38 cellular contexts compared by ENCODE assay signal in the genomic region with DNA sequence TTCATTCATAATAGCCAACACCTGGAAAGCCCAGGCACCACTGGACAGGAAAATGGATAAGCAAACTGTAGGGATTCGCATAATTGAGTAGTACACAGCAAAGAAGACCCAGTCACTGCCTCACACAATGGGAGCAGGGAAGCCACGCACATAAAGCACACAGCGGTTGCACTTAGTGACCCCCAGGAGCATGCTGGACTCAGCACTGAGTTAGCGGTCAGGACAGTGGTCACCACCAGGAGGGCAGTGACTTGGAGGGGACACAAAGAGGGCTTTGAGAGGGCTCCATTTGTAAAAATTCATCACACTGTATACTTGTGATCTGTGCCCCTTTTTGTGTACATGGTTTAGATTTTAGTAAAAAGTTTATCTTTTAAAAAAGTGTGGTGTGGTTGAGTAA. TPM values are rescaled to one million over a fixed set of nuclear protein-coding genes. Genes with fewer than 3 reads are reported as not detected.
"Had no signal": no experiment of that assay in that cellular context is flagged by ENCODE, and none has a peak within 500 bp of the region (broad histone marks: within the 10 kb centered on the region; RNA-seq: fewer than 3 reads in every experiment).

No MANE protein-coding gene starts in this region.

- H3K4me1 Mint-ChIP-seq: activated B cell treated with CpG ODN at 0.5 μM for 24 hours; activated CD4-positive, alpha-beta T cell treated with anti-CD3 and anti-CD28 coated beads, Interleukin-2, amount 10 ng/mL, durations not matched to agents 24 days and 14 days; activated naive CD8-positive, alpha-beta T cell treated with anti-CD3 and anti-CD28 coated beads for 36 hours; activated T-helper 17 cell treated with anti-CD3 and anti-CD28 coated beads, Interleukin-2, amount 50 U/mL, for 72 hours had no signal

- H3K27ac ChIP-seq: adrenal gland, body of pancreas, brain microvascular endothelial cell, breast epithelium, VCaP had no signal

- H3K36me3 ChIP-seq: adrenal gland, brain microvascular endothelial cell, breast epithelium had no signal

- H3K27me3 Mint-ChIP-seq: activated B cell treated with CpG ODN at 0.5 μM for 24 hours; activated CD4-positive, alpha-beta memory T cell treated with anti-CD3 and anti-CD28 coated beads for 36 hours; activated CD4-positive, alpha-beta T cell treated with anti-CD3 and anti-CD28 coated beads, Interleukin-2, amount 10 ng/mL, durations not matched to agents 24 days and 14 days; activated CD8-positive, alpha-beta T cell treated with anti-CD3 and anti-CD28 coated beads for 36 hours; activated naive CD8-positive, alpha-beta T cell treated with anti-CD3 and anti-CD28 coated beads for 36 hours; activated T-helper 17 cell treated with anti-CD3 and anti-CD28 coated beads, Interleukin-2, amount 50 U/mL, for 72 hours had no signal

- H3K27me3 ChIP-seq: adrenal gland, body of pancreas, brain microvascular endothelial cell had no signal

- H3K4me3 ChIP-seq: adrenal gland, body of pancreas, breast epithelium had no signal

- H3K4me1 ChIP-seq: adrenal gland, body of pancreas, breast epithelium had no signal

- H3K9me3 ChIP-seq: adrenal gland, body of pancreas had no signal

- H3K36me3 Mint-ChIP-seq: activated CD4-positive, alpha-beta memory T cell treated with anti-CD3 and anti-CD28 coated beads for 36 hours; activated naive CD4-positive, alpha-beta T cell treated with anti-CD3 and anti-CD28 coated beads, Interleukin-2, amount 50 U/mL, for 72 hours; activated naive CD8-positive, alpha-beta T cell treated with anti-CD3 and anti-CD28 coated beads for 36 hours had no signal

- ATAC-seq: activated CD8-positive, alpha-beta T cell treated with anti-CD3 and anti-CD28 coated beads for 36 hours; activated naive CD4-positive, alpha-beta T cell treated with anti-CD3 and anti-CD28 coated beads, Interleukin-2, amount 50 U/mL, for 72 hours; activated T-cell treated with anti-CD3 and anti-CD28 coated beads, Interleukin-2, amount 50 U/mL, for 4 hours; activated T-cell treated with anti-CD3 and anti-CD28 coated beads, Interleukin-2, amount 50 U/mL, for 72 hours; activated T-helper 17 cell treated with anti-CD3 and anti-CD28 coated beads, Interleukin-2, amount 50 U/mL, for 72 hours; body of pancreas had no signal

- DNase-seq: activated B cell treated with CpG ODN at 0.5 μM for 24 hours; activated CD4-positive, alpha-beta memory T cell treated with anti-CD3 and anti-CD28 coated beads for 36 hours; activated CD4-positive, alpha-beta T cell treated with anti-CD3 and anti-CD28 coated beads for 4 hours; activated CD4-positive, alpha-beta T cell treated with anti-CD3 and anti-CD28 coated beads, Interleukin-2, amount 10 ng/mL, durations not matched to agents 24 days and 14 days; activated CD4-positive, alpha-beta T cell treated with anti-CD3 and anti-CD28 coated beads, Interleukin-2, amount 50 U/mL, for 1 hour; activated CD4-positive, alpha-beta T cell treated with anti-CD3 and anti-CD28 coated beads, Interleukin-2, amount 50 U/mL, for 4 hours; activated CD4-positive, CD25-positive, alpha-beta regulatory T cell treated with anti-CD3 and anti-CD28 coated beads, Interleukin-2, amount 50 U/mL, for 72 hours; activated CD8-positive, alpha-beta memory T cell treated with anti-CD3 and anti-CD28 coated beads, Interleukin-2, amount 50 U/mL, for 4 hours; activated CD8-positive, alpha-beta T cell treated with anti-CD3 and anti-CD28 coated beads for 36 hours; activated effector memory CD4-positive, alpha-beta T cell treated with anti-CD3 and anti-CD28 coated beads, Interleukin-2, amount 50 U/mL, for 16 hours; activated gamma-delta T cell treated with Interleukin-2 at 50 U/mL for 16 hours; activated naive CD4-positive, alpha-beta T cell; activated naive CD4-positive, alpha-beta T cell treated with anti-CD3 and anti-CD28 coated beads for 36 hours; activated naive CD4-positive, alpha-beta T cell treated with anti-CD3 and anti-CD28 coated beads, Interleukin-2, amount 50 U/mL, for 16 hours; activated naive CD8-positive, alpha-beta T cell treated with anti-CD3 and anti-CD28 coated beads for 36 hours; activated T-cell treated with anti-CD3 and anti-CD28 coated beads for 4 hours; activated T-cell treated with anti-CD3 and anti-CD28 coated beads, Interleukin-2, amount 50 U/mL, for 1 hour; activated T-cell treated with anti-CD3 and anti-CD28 coated beads, Interleukin-2, amount 50 U/mL, for 4 hours; activated T-cell treated with anti-CD3 and anti-CD28 coated beads, Interleukin-2, amount 50 U/mL, for 72 hours; adrenal gland; amniotic stem cell; aorta; body of pancreas; brain microvascular endothelial cell; central memory CD4-positive, alpha-beta T cell; T-helper 1 cell; T-helper 2 cell; T-helper 9 cell had no signal

- H3K27ac Mint-ChIP-seq: activated B cell treated with CpG ODN at 0.5 μM for 24 hours; activated CD4-positive, alpha-beta memory T cell treated with anti-CD3 and anti-CD28 coated beads for 36 hours; activated CD4-positive, alpha-beta T cell treated with anti-CD3 and anti-CD28 coated beads, Interleukin-2, amount 10 ng/mL, durations not matched to agents 24 days and 14 days; activated CD8-positive, alpha-beta T cell treated with anti-CD3 and anti-CD28 coated beads for 36 hours; activated naive CD4-positive, alpha-beta T cell treated with anti-CD3 and anti-CD28 coated beads for 36 hours; activated naive CD4-positive, alpha-beta T cell treated with anti-CD3 and anti-CD28 coated beads, Interleukin-2, amount 50 U/mL, for 72 hours; activated naive CD8-positive, alpha-beta T cell treated with anti-CD3 and anti-CD28 coated beads for 36 hours; activated T-cell treated with anti-CD3 and anti-CD28 coated beads, Interleukin-2, amount 50 U/mL, for 72 hours; activated T-helper 1 cell treated with anti-CD3 and anti-CD28 coated beads, Interleukin-12 subunit alpha, Interleukin-12 subunit beta, Interleukin-2, Interleukin-4 antibody, amounts not matched to agents 30 ng/mL and 10 ng/mL and 1 ng/mL, durations not matched to agents 14 hours and 24 hours and 36 hours; activated T-helper 17 cell treated with anti-CD3 and anti-CD28 coated beads, Interleukin-2, amount 50 U/mL, for 72 hours; T-helper 1 cell treated with Interleukin-12 subunit alpha and Interleukin-12 subunit beta and Interleukin-4 antibody, amounts not matched to agents 30 μg/mL and 1 μg/mL, for 36 hours; T-helper 2 cell treated with Interferon-gamma antibody and Interleukin-4, amounts not matched to agents 5 μg/mL and 100 μg/mL, for 36 hours had no signal

- H3K4me3 Mint-ChIP-seq: activated B cell treated with CpG ODN at 0.5 μM for 24 hours; activated CD4-positive, alpha-beta memory T cell treated with anti-CD3 and anti-CD28 coated beads for 36 hours; activated CD4-positive, alpha-beta T cell treated with anti-CD3 and anti-CD28 coated beads, Interleukin-2, amount 10 ng/mL, durations not matched to agents 24 days and 14 days; activated CD8-positive, alpha-beta T cell treated with anti-CD3 and anti-CD28 coated beads for 36 hours; activated naive CD4-positive, alpha-beta T cell treated with anti-CD3 and anti-CD28 coated beads for 36 hours; activated naive CD8-positive, alpha-beta T cell treated with anti-CD3 and anti-CD28 coated beads for 36 hours; activated T-cell treated with anti-CD3 and anti-CD28 coated beads, Interleukin-2, amount 50 U/mL, for 4 hours; activated T-cell treated with anti-CD3 and anti-CD28 coated beads, Interleukin-2, amount 50 U/mL, for 72 hours; activated T-helper 1 cell treated with anti-CD3 and anti-CD28 coated beads, Interleukin-12 subunit alpha, Interleukin-12 subunit beta, Interleukin-2, Interleukin-4 antibody, amounts not matched to agents 30 ng/mL and 10 ng/mL and 1 ng/mL, durations not matched to agents 14 hours and 24 hours and 36 hours; activated T-helper 17 cell treated with anti-CD3 and anti-CD28 coated beads, Interleukin-2, amount 50 U/mL, for 72 hours; T-helper 1 cell treated with Interleukin-12 subunit alpha and Interleukin-12 subunit beta and Interleukin-4 antibody, amounts not matched to agents 30 μg/mL and 1 μg/mL, for 36 hours; T-helper 2 cell treated with Interferon-gamma antibody and Interleukin-4, amounts not matched to agents 5 μg/mL and 100 μg/mL, for 36 hours had no signal

- H3K9me3 Mint-ChIP-seq: activated CD4-positive, alpha-beta T cell treated with anti-CD3 and anti-CD28 coated beads, Interleukin-2, amount 10 ng/mL, durations not matched to agents 24 days and 14 days; activated naive CD4-positive, alpha-beta T cell treated with anti-CD3 and anti-CD28 coated beads, Interleukin-2, amount 50 U/mL, for 72 hours; activated T-cell treated with anti-CD3 and anti-CD28 coated beads, Interleukin-2, amount 50 U/mL, for 72 hours; activated T-helper 17 cell treated with anti-CD3 and anti-CD28 coated beads, Interleukin-2, amount 50 U/mL, for 72 hours had no signal

RNA-seq across cellular contexts. Expression of a gene that starts 2.4 kb away (rescaled TPM):
- total RNA-seq: activated B cell treated with CpG ODN at 0.5 μM for 24 hours; activated CD4-positive, alpha-beta memory T cell treated with anti-CD3 and anti-CD28 coated beads for 36 hours; activated CD4-positive, alpha-beta T cell treated with anti-CD3 and anti-CD28 coated beads, Interleukin-2, amount 10 ng/mL, durations not matched to agents 24 days and 14 days; activated CD8-positive, alpha-beta memory T cell treated with anti-CD3 and anti-CD28 coated beads for 36 hours; activated CD8-positive, alpha-beta T cell treated with anti-CD3 and anti-CD28 coated beads for 36 hours; activated naive CD4-positive, alpha-beta T cell treated with anti-CD3 and anti-CD28 coated beads for 36 hours; activated naive CD4-positive, alpha-beta T cell treated with anti-CD3 and anti-CD28 coated beads, Interleukin-2, amount 50 U/mL, for 72 hours; activated naive CD8-positive, alpha-beta T cell treated with anti-CD3 and anti-CD28 coated beads for 36 hours; activated T-cell treated with anti-CD3 and anti-CD28 coated beads, Interleukin-2, amount 50 U/mL, for 4 hours; activated T-cell treated with anti-CD3 and anti-CD28 coated beads, Interleukin-2, amount 50 U/mL, for 72 hours; activated T-helper 1 cell treated with anti-CD3 and anti-CD28 coated beads, Interleukin-12 subunit alpha, Interleukin-12 subunit beta, Interleukin-2, Interleukin-4 antibody, amounts not matched to agents 30 ng/mL and 10 ng/mL and 1 ng/mL, durations not matched to agents 14 hours and 24 hours and 36 hours; activated T-helper 17 cell treated with anti-CD3 and anti-CD28 coated beads, Interleukin-2, amount 50 U/mL, for 72 hours; adrenal gland; aorta; astrocyte; body of pancreas; breast epithelium; cardiac septum had no signal
- polyA plus RNA-seq: adrenal gland, aorta had no signal

RNA-seq across cellular contexts. Expression of a gene that starts 19.9 kb away (rescaled TPM):
- total RNA-seq: activated B cell treated with CpG ODN at 0.5 μM for 24 hours; activated CD4-positive, alpha-beta memory T cell treated with anti-CD3 and anti-CD28 coated beads for 36 hours; activated CD4-positive, alpha-beta T cell treated with anti-CD3 and anti-CD28 coated beads, Interleukin-2, amount 10 ng/mL, durations not matched to agents 24 days and 14 days; activated CD8-positive, alpha-beta memory T cell treated with anti-CD3 and anti-CD28 coated beads for 36 hours; activated CD8-positive, alpha-beta T cell treated with anti-CD3 and anti-CD28 coated beads for 36 hours; activated naive CD4-positive, alpha-beta T cell treated with anti-CD3 and anti-CD28 coated beads for 36 hours; activated naive CD4-positive, alpha-beta T cell treated with anti-CD3 and anti-CD28 coated beads, Interleukin-2, amount 50 U/mL, for 72 hours; activated naive CD8-positive, alpha-beta T cell treated with anti-CD3 and anti-CD28 coated beads for 36 hours; activated T-cell treated with anti-CD3 and anti-CD28 coated beads, Interleukin-2, amount 50 U/mL, for 4 hours; activated T-cell treated with anti-CD3 and anti-CD28 coated beads, Interleukin-2, amount 50 U/mL, for 72 hours; activated T-helper 1 cell treated with anti-CD3 and anti-CD28 coated beads, Interleukin-12 subunit alpha, Interleukin-12 subunit beta, Interleukin-2, Interleukin-4 antibody, amounts not matched to agents 30 ng/mL and 10 ng/mL and 1 ng/mL, durations not matched to agents 14 hours and 24 hours and 36 hours; activated T-helper 17 cell treated with anti-CD3 and anti-CD28 coated beads, Interleukin-2, amount 50 U/mL, for 72 hours; adrenal gland; aorta; astrocyte; body of pancreas; breast epithelium; cardiac septum had no signal
- polyA plus RNA-seq: adrenal gland, aorta had no signal

RNA-seq across cellular contexts. Expression of a gene that starts 28.1 kb away (rescaled TPM):
- total RNA-seq: activated B cell treated with CpG ODN at 0.5 μM for 24 hours; activated CD4-positive, alpha-beta memory T cell treated with anti-CD3 and anti-CD28 coated beads for 36 hours; activated CD4-positive, alpha-beta T cell treated with anti-CD3 and anti-CD28 coated beads, Interleukin-2, amount 10 ng/mL, durations not matched to agents 24 days and 14 days; activated CD8-positive, alpha-beta memory T cell treated with anti-CD3 and anti-CD28 coated beads for 36 hours; activated CD8-positive, alpha-beta T cell treated with anti-CD3 and anti-CD28 coated beads for 36 hours; activated naive CD4-positive, alpha-beta T cell treated with anti-CD3 and anti-CD28 coated beads for 36 hours; activated naive CD4-positive, alpha-beta T cell treated with anti-CD3 and anti-CD28 coated beads, Interleukin-2, amount 50 U/mL, for 72 hours; activated naive CD8-positive, alpha-beta T cell treated with anti-CD3 and anti-CD28 coated beads for 36 hours; activated T-cell treated with anti-CD3 and anti-CD28 coated beads, Interleukin-2, amount 50 U/mL, for 4 hours; activated T-cell treated with anti-CD3 and anti-CD28 coated beads, Interleukin-2, amount 50 U/mL, for 72 hours; activated T-helper 1 cell treated with anti-CD3 and anti-CD28 coated beads, Interleukin-12 subunit alpha, Interleukin-12 subunit beta, Interleukin-2, Interleukin-4 antibody, amounts not matched to agents 30 ng/mL and 10 ng/mL and 1 ng/mL, durations not matched to agents 14 hours and 24 hours and 36 hours; activated T-helper 17 cell treated with anti-CD3 and anti-CD28 coated beads, Interleukin-2, amount 50 U/mL, for 72 hours; adrenal gland; aorta; astrocyte; body of pancreas; breast epithelium; cardiac septum had no signal
- polyA plus RNA-seq: aorta had no signal

RNA-seq across cellular contexts. Expression of a gene that starts 43.8 kb away (rescaled TPM):
- total RNA-seq: activated B cell treated with CpG ODN at 0.5 μM for 24 hours; activated CD4-positive, alpha-beta memory T cell treated with anti-CD3 and anti-CD28 coated beads for 36 hours; activated CD4-positive, alpha-beta T cell treated with anti-CD3 and anti-CD28 coated beads, Interleukin-2, amount 10 ng/mL, durations not matched to agents 24 days and 14 days; activated CD8-positive, alpha-beta memory T cell treated with anti-CD3 and anti-CD28 coated beads for 36 hours; activated CD8-positive, alpha-beta T cell treated with anti-CD3 and anti-CD28 coated beads for 36 hours; activated naive CD4-positive, alpha-beta T cell treated with anti-CD3 and anti-CD28 coated beads for 36 hours; activated naive CD4-positive, alpha-beta T cell treated with anti-CD3 and anti-CD28 coated beads, Interleukin-2, amount 50 U/mL, for 72 hours; activated naive CD8-positive, alpha-beta T cell treated with anti-CD3 and anti-CD28 coated beads for 36 hours; activated T-cell treated with anti-CD3 and anti-CD28 coated beads, Interleukin-2, amount 50 U/mL, for 72 hours; activated T-helper 1 cell treated with anti-CD3 and anti-CD28 coated beads, Interleukin-12 subunit alpha, Interleukin-12 subunit beta, Interleukin-2, Interleukin-4 antibody, amounts not matched to agents 30 ng/mL and 10 ng/mL and 1 ng/mL, durations not matched to agents 14 hours and 24 hours and 36 hours; activated T-helper 17 cell treated with anti-CD3 and anti-CD28 coated beads, Interleukin-2, amount 50 U/mL, for 72 hours; aorta; astrocyte; body of pancreas; cardiac septum had no signal
- polyA plus RNA-seq: adrenal gland, aorta had no signal

RNA-seq across cellular contexts. Expression of a gene that starts 47.1 kb away (rescaled TPM):
- total RNA-seq: activated B cell treated with CpG ODN at 0.5 μM for 24 hours; activated CD4-positive, alpha-beta memory T cell treated with anti-CD3 and anti-CD28 coated beads for 36 hours; activated CD4-positive, alpha-beta T cell treated with anti-CD3 and anti-CD28 coated beads, Interleukin-2, amount 10 ng/mL, durations not matched to agents 24 days and 14 days; activated CD8-positive, alpha-beta memory T cell treated with anti-CD3 and anti-CD28 coated beads for 36 hours; activated CD8-positive, alpha-beta T cell treated with anti-CD3 and anti-CD28 coated beads for 36 hours; activated naive CD4-positive, alpha-beta T cell treated with anti-CD3 and anti-CD28 coated beads for 36 hours; activated naive CD4-positive, alpha-beta T cell treated with anti-CD3 and anti-CD28 coated beads, Interleukin-2, amount 50 U/mL, for 72 hours; activated naive CD8-positive, alpha-beta T cell treated with anti-CD3 and anti-CD28 coated beads for 36 hours; activated T-cell treated with anti-CD3 and anti-CD28 coated beads, Interleukin-2, amount 50 U/mL, for 4 hours; activated T-cell treated with anti-CD3 and anti-CD28 coated beads, Interleukin-2, amount 50 U/mL, for 72 hours; activated T-helper 1 cell treated with anti-CD3 and anti-CD28 coated beads, Interleukin-12 subunit alpha, Interleukin-12 subunit beta, Interleukin-2, Interleukin-4 antibody, amounts not matched to agents 30 ng/mL and 10 ng/mL and 1 ng/mL, durations not matched to agents 14 hours and 24 hours and 36 hours; activated T-helper 17 cell treated with anti-CD3 and anti-CD28 coated beads, Interleukin-2, amount 50 U/mL, for 72 hours; adrenal gland; aorta; astrocyte; body of pancreas; breast epithelium; cardiac septum had no signal
- polyA plus RNA-seq: adrenal gland, aorta had no signal
